ENCODE assay signal across 1 cellular context in genomic region chr15:52679232-52680040, GRCh38.
TF ChIP-seq lines count a peak whose summit lies in the region.

Gene ATOSA, minus strand, starts transcription at chr15:52679388. Its CDS starts 1,367 bp downstream, at chr15:52678021.

TF ChIP-seq in IMR-90, 13 proteins besides CTCF, POLR2A, EP300 and RAD21 (continued from another document):
- TF ChIP-seq ELK1 (IDR thresholded peaks at IDR 0.05; ENCODE audit: borderline replicate concordance, low read depth, low read length), result no peak
